Comparison of ENCODE assay signal across 24 cellular contexts in genomic region chr6:157091832-157092231, GRCh38.
"Had no signal": no experiment of that assay in that cellular context is flagged by ENCODE, and none has a peak within 500 bp of the region (broad histone marks: within the 10 kb centered on the region; RNA-seq: fewer than 3 reads in every experiment).

No MANE protein-coding gene starts in this region.

- ATAC-seq: HepG2 had no signal

- H3K27me3 ChIP-seq: MG63 had no signal

- H3K9me3 ChIP-seq: MG63, SK-N-SH had no signal

- H3K4me3 ChIP-seq: MG63 had no signal

- DNase-seq: IMR-90, Karpas-422, KG1, MG63, NCI-H1092, NCI-H1105 treated with DMSO at 0.1 percent for 48 hours, NCI-H1417 treated with DMSO at 0.1 percent for 48 hours, NCI-H146, NCI-H1694 treated with DMSO at 0.1 percent for 48 hours, NCI-H1930, NCI-H2081, NCI-H2107, NCI-H2171, NCI-H226, NCI-H446, NCI-H510A, NCI-H524 treated with DMSO at 0.1 percent for 48 hours, NCI-H69, NCI-H774, Right ventricle myocardium superior, RPMI8226, SIG-M5, SK-N-SH had no signal
